3 cellular contexts compared by ENCODE assay signal in genomic region chr19:6550679-6551078, GRCh38.
TF ChIP-seq lines count a peak whose summit lies in the region.

No MANE protein-coding gene starts in this region.

TF ChIP-seq in Ishikawa, 13 proteins besides CTCF, POLR2A, EP300 and RAD21:
- TF ChIP-seq CEBPB (IDR thresholded peaks at IDR 0.05), result peak; percentile 53; the same call in 1 of the 2 replicates

TF ChIP-seq in K562, 482 proteins besides CTCF, POLR2A, EP300 and RAD21:
- TF ChIP-seq CEBPB (tag; IDR thresholded peaks at IDR 0.05), result peak; percentile 68
TF ChIP-seq in K562: peak in this region for 1; not testable (repeated sequence) for 481.

TF ChIP-seq in HepG2, 621 proteins besides CTCF, POLR2A, EP300 and RAD21:
- TF ChIP-seq ZNF362 (CRISPR knock-in tag; IDR thresholded peaks at IDR 0.05; ENCODE audit: borderline replicate concordance), result peak; percentile 47; the same call in 1 of the 2 replicates
